Comparison of ENCODE assay signal across 1 cellular context in the genomic region with DNA sequence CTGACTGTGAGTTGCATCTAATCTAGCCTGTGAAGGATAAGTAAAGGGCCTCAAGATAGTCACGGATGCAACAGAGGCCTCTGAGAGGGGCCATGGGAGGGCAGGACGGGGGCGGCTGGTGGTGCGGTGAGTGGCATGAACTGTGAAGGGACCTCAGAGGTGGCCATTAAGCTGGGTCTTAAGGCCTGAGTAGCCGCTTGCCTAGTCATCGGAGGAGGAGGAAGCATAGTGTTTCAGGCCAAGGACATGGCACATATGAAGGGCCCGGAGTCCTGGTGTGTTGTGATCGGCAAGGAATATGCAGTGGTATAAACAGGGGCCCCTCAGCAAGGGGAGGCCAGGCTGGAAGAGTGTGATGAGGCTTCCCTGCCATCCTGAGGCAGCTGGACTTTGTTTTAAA.
TF ChIP-seq lines count a peak whose summit lies in the region.

No MANE protein-coding gene starts in this region.

TF ChIP-seq in HepG2, 621 proteins besides CTCF, POLR2A, EP300 and RAD21:
- TF ChIP-seq ZNF720 (CRISPR knock-in tag; IDR thresholded peaks at IDR 0.05) (no peak), MTF1 (CRISPR knock-in tag; IDR thresholded peaks at IDR 0.05) (no peak), NFIB (CRISPR knock-in tag; IDR thresholded peaks at IDR 0.05; ENCODE audit: borderline replicate concordance) (no peak), ZNF678 (CRISPR knock-in tag; IDR thresholded peaks at IDR 0.05) (no peak), SAFB2 (CRISPR knock-in tag; IDR thresholded peaks at IDR 0.05; ENCODE audit: borderline replicate concordance, low read depth) (no peak), SNAPC2 (CRISPR knock-in tag; IDR thresholded peaks at IDR 0.05) (no peak), SP2 (CRISPR knock-in tag; IDR thresholded peaks at IDR 0.05) (no peak)
- TF ChIP-seq, protein P1, sequence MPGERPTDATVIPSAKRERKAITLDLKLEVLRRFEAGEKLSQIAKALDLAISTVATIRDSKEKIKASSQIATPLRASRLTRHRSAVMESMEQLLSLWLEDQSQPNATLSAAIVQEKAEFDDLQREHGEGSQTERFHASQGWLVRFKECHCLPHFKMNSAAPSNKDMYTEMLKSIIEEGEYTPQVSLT (CRISPR knock-in tag; IDR thresholded peaks at IDR 0.05; ENCODE audit: borderline replicate concordance, low read depth) = no peak
- TF ChIP-seq, protein P2, sequence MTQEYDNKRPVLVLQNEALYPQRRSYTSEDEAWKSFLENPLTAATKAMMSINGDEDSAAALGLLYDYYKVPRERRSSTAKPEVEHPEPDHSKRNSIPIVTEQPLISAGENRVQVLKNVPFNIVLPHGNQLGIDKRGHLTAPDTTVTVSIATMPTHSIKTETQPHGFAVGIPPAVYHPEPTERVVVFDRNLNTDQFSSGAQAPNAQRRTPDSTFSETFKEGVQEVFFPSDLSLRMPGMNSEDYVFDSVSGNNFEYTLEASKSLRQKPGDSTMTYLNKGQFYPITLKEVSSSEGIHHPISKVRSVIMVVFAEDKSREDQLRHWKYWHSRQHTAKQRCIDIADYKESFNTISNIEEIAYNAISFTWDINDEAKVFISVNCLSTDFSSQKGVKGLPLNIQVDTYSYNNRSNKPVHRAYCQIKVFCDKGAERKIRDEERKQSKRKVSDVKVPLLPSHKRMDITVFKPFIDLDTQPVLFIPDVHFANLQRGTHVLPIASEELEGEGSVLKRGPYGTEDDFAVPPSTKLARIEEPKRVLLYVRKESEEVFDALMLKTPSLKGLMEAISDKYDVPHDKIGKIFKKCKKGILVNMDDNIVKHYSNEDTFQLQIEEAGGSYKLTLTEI (CRISPR knock-in tag; conservative IDR thresholded peaks at IDR 0.05) = no peak
- TF ChIP-seq, protein P3, sequence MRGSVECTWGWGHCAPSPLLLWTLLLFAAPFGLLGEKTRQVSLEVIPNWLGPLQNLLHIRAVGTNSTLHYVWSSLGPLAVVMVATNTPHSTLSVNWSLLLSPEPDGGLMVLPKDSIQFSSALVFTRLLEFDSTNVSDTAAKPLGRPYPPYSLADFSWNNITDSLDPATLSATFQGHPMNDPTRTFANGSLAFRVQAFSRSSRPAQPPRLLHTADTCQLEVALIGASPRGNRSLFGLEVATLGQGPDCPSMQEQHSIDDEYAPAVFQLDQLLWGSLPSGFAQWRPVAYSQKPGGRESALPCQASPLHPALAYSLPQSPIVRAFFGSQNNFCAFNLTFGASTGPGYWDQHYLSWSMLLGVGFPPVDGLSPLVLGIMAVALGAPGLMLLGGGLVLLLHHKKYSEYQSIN (CRISPR knock-in tag; IDR thresholded peaks at IDR 0.05; ENCODE audit: borderline replicate concordance) = no peak
- TF ChIP-seq, protein P4, sequence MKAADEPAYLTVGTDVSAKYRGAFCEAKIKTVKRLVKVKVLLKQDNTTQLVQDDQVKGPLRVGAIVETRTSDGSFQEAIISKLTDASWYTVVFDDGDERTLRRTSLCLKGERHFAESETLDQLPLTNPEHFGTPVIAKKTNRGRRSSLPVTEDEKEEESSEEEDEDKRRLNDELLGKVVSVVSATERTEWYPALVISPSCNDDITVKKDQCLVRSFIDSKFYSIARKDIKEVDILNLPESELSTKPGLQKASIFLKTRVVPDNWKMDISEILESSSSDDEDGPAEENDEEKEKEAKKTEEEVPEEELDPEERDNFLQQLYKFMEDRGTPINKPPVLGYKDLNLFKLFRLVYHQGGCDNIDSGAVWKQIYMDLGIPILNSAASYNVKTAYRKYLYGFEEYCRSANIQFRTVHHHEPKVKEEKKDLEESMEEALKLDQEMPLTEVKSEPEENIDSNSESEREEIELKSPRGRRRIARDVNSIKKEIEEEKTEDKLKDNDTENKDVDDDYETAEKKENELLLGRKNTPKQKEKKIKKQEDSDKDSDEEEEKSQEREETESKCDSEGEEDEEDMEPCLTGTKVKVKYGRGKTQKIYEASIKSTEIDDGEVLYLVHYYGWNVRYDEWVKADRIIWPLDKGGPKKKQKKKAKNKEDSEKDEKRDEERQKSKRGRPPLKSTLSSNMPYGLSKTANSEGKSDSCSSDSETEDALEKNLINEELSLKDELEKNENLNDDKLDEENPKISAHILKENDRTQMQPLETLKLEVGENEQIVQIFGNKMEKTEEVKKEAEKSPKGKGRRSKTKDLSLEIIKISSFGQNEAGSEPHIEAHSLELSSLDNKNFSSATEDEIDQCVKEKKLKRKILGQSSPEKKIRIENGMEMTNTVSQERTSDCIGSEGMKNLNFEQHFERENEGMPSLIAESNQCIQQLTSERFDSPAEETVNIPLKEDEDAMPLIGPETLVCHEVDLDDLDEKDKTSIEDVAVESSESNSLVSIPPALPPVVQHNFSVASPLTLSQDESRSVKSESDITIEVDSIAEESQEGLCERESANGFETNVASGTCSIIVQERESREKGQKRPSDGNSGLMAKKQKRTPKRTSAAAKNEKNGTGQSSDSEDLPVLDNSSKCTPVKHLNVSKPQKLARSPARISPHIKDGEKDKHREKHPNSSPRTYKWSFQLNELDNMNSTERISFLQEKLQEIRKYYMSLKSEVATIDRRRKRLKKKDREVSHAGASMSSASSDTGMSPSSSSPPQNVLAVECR (CRISPR knock-in tag; IDR thresholded peaks at IDR 0.05; ENCODE audit: borderline replicate concordance) = no peak
- TF ChIP-seq, protein P5, sequence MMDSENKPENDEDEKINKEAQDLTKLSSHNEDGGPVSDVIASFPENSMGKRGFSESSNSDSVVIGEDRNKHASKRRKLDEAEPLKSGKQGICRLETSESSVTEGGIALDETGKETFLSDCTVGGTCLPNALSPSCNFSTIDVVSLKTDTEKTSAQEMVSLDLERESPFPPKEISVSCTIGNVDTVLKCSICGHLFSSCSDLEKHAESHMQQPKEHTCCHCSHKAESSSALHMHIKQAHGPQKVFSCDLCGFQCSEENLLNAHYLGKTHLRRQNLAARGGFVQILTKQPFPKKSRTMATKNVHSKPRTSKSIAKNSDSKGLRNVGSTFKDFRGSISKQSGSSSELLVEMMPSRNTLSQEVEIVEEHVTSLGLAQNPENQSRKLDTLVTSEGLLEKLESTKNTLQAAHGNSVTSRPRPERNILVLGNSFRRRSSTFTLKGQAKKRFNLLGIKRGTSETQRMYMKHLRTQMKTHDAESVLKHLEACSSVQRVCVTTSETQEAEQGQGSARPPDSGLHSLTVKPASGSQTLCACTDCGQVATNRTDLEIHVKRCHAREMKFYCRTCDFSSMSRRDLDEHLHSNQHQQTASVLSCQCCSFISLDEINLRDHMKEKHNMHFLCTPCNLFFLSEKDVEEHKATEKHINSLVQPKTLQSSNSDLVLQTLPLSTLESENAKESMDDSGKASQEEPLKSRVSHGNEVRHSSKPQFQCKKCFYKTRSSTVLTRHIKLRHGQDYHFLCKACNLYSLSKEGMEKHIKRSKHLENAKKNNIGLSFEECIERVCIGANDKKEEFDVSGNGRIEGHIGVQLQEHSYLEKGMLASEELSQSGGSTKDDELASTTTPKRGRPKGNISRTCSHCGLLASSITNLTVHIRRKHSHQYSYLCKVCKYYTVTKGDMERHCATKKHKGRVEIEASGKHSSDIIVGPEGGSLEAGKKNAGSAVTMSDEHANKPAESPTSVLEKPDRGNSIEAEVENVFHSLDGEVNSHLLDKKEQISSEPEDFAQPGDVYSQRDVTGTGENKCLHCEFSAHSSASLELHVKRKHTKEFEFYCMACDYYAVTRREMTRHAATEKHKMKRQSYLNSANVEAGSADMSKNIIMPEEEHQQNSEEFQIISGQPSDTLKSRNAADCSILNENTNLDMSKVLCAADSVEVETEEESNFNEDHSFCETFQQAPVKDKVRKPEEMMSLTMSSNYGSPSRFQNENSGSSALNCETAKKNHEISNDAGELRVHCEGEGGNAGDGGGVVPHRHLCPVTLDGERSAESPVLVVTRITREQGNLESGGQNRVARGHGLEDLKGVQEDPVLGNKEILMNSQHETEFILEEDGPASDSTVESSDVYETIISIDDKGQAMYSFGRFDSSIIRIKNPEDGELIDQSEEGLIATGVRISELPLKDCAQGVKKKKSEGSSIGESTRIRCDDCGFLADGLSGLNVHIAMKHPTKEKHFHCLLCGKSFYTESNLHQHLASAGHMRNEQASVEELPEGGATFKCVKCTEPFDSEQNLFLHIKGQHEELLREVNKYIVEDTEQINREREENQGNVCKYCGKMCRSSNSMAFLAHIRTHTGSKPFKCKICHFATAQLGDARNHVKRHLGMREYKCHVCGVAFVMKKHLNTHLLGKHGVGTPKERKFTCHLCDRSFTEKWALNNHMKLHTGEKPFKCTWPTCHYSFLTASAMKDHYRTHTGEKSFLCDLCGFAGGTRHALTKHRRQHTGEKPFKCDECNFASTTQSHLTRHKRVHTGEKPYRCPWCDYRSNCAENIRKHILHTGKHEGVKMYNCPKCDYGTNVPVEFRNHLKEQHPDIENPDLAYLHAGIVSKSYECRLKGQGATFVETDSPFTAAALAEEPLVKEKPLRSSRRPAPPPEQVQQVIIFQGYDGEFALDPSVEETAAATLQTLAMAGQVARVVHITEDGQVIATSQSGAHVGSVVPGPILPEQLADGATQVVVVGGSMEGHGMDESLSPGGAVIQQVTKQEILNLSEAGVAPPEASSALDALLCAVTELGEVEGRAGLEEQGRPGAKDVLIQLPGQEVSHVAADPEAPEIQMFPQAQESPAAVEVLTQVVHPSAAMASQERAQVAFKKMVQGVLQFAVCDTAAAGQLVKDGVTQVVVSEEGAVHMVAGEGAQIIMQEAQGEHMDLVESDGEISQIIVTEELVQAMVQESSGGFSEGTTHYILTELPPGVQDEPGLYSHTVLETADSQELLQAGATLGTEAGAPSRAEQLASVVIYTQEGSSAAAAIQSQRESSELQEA (CRISPR knock-in tag; IDR thresholded peaks at IDR 0.05; ENCODE audit: not compliant biosample characterization) = no peak
